Comparison of ENCODE assay signal across 28 cellular contexts in genomic region chr5:107391787-107392186, GRCh38.
"Had no signal": no experiment of that assay in that cellular context is flagged by ENCODE, and none has a peak within 500 bp of the region (broad histone marks: within the 10 kb centered on the region; RNA-seq: fewer than 3 reads in every experiment).

No MANE protein-coding gene starts in this region.

- H3K9me3 Mint-ChIP-seq: dendritic cell treated with granulocyte-macrophage colony-stimulating factor and Interleukin-4, amounts not matched to agents 40 ng/mL and 50 ng/mL, for 4 days; endodermal cell; natural killer cell; stimulated activated memory B cell treated with anti-CD40 and anti-IgM and Interleukin-4, amounts not matched to agents 10 μg/mL and 1 μg/mL and 100 μg/mL, for 72 hours; type B pancreatic cell had no signal

- H3K27me3 ChIP-seq: colonic mucosa, gastrocnemius medialis, heart right ventricle, left lung, ovary, spleen, testis, tibial artery had no signal

- H3K36me3 Mint-ChIP-seq: natural killer cell; stimulated activated memory B cell treated with anti-CD40 and anti-IgM and Interleukin-4, amounts not matched to agents 10 μg/mL and 1 μg/mL and 100 μg/mL, for 72 hours had no signal

- H3K27ac ChIP-seq: colonic mucosa, epithelial cell of prostate, gastrocnemius medialis, heart right ventricle, left lung, ovary, psoas muscle, spleen, testis, tibial artery had no signal

- H3K27me3 Mint-ChIP-seq: dendritic cell treated with granulocyte-macrophage colony-stimulating factor and Interleukin-4, amounts not matched to agents 40 ng/mL and 50 ng/mL, for 4 days; type B pancreatic cell had no signal

- H3K27ac Mint-ChIP-seq: dendritic cell treated with granulocyte-macrophage colony-stimulating factor and Interleukin-4, amounts not matched to agents 40 ng/mL and 50 ng/mL, for 4 days; endodermal cell; natural killer cell; stimulated activated memory B cell treated with anti-CD40 and anti-IgM and Interleukin-4, amounts not matched to agents 10 μg/mL and 1 μg/mL and 100 μg/mL, for 72 hours; type B pancreatic cell had no signal

- DNase-seq: colonic mucosa; effector CD8-positive, alpha-beta T cell; endodermal cell; foreskin fibroblast; gastrocnemius medialis; heart right ventricle; hippocampal formation; left cardiac atrium; left lung; natural killer cell; occipital lobe; ovary; posterior cingulate gyrus; psoas muscle; right cardiac atrium; spleen; stimulated activated CD4-positive, alpha-beta T cell treated with anti-CD3 and anti-CD28 coated beads, Interleukin-4, amount 100 ng/mL, for 4 hours; stimulated activated naive CD8-positive, alpha-beta T cell treated with anti-CD3 and anti-CD28 coated beads, Interleukin-15, Interleukin-2, amounts not matched to agents 100 U/mL and 50 U/mL, for 24 hours; substantia nigra; testis; tibial artery had no signal

- ATAC-seq: esophagus mucosa; gastrocnemius medialis; heart right ventricle; left cardiac atrium; left lung; natural killer cell; psoas muscle; right cardiac atrium; stimulated activated memory B cell treated with anti-CD40 and anti-IgM and Interleukin-4, amounts not matched to agents 10 μg/mL and 1 μg/mL and 100 μg/mL, for 72 hours; stimulated activated naive CD8-positive, alpha-beta T cell treated with anti-CD3 and anti-CD28 coated beads, Interleukin-15, Interleukin-2, amounts not matched to agents 100 U/mL and 50 U/mL, for 24 hours had no signal

- H3K9me3 ChIP-seq: colonic mucosa, gastrocnemius medialis, heart right ventricle, left lung, ovary, psoas muscle, spleen, testis, tibial artery had no signal

- H3K4me3 ChIP-seq: colonic mucosa, gastrocnemius medialis, heart right ventricle, left lung, ovary, psoas muscle, skin epidermis, spleen, testis, tibial artery had no signal

- H3K4me3 Mint-ChIP-seq: dendritic cell treated with granulocyte-macrophage colony-stimulating factor and Interleukin-4, amounts not matched to agents 40 ng/mL and 50 ng/mL, for 4 days; endodermal cell; natural killer cell; stimulated activated memory B cell treated with anti-CD40 and anti-IgM and Interleukin-4, amounts not matched to agents 10 μg/mL and 1 μg/mL and 100 μg/mL, for 72 hours; type B pancreatic cell had no signal

- H3K4me1 ChIP-seq: testis had no signal

- H3K36me3 ChIP-seq: colonic mucosa, gastrocnemius medialis, heart right ventricle, left lung, ovary, spleen, tibial artery had no signal

- FAIRE-seq: islet of Langerhans had no signal
